In genomic region chr16:7513429-7513828, GRCh38 we compare ENCODE assay signal across 10 cellular contexts.
DNase-seq lines count a peak whose midpoint lies in the region; ATAC-seq, FAIRE-seq and TF ChIP-seq lines count a peak whose summit lies in the region.
"Had no signal": no experiment of that assay in that cellular context is flagged by ENCODE, and none has a peak within 500 bp of the region (broad histone marks: within the 10 kb centered on the region; RNA-seq: fewer than 3 reads in every experiment).

No MANE protein-coding gene starts in this region.

- TF ChIP-seq CTCF in Caco-2 (IDR thresholded peaks at IDR 0.05; ENCODE audit: insufficient read depth in 1 of 2, low read depth in 1 of 2, low read length in 1 of 2, severe bottlenecking in 1 of 2, unreplicated experiment in 1 of 2): peak; percentile 16 to 39
- TF ChIP-seq CTCF in GM12872 (IDR thresholded peaks at IDR 0.05; ENCODE audit: insufficient read depth, low read depth, low read length): peak; percentile 42; the same call in 1 of the 3 replicates
- TF ChIP-seq CTCF in OCI-LY1 (IDR thresholded peaks at IDR 0.05; ENCODE audit: low read length): peak; percentile 62
- TF ChIP-seq CTCF in keratinocyte (optimal IDR thresholded peaks at IDR 0.05 in 1 of 3, IDR thresholded peaks at IDR 0.05 in 1 of 3, conservative IDR thresholded peaks at IDR 0.05 in 1 of 3; ENCODE audit: extremely low read depth in 1 of 3, insufficient read depth in 2 of 3, low read length in 3 of 3): peak in 2 of 3 experiments; percentile 5 to 31
- peak in 1 of 4 donors; percentile 12 for TF ChIP-seq CTCF in pancreas (IDR thresholded peaks at IDR 0.05)
- TF ChIP-seq CTCF in mucosa of descending colon (IDR thresholded peaks at IDR 0.05): no peak

- no peak overlapping the region for H3K14ac ChIP-seq in trophoblast cell (ENCODE audit: low read length)

- peaks cover 5% of the 10 kb centered on the region for H3K36me3 Mint-ChIP-seq in Caco-2 (ENCODE audit: insufficient read depth, unreplicated experiment)

- H3K18ac ChIP-seq in trophoblast cell (ENCODE audit: low read length): no peak overlapping the region

- POLR2A ChIA-PET in Caco-2 (lab: Charles Lee): no interaction called here

- H4K20me1 ChIP-seq in OCI-LY1 (ENCODE audit: insufficient read depth, low read length): no peaks in the 10 kb centered on the region
- H4K20me1 ChIP-seq in keratinocyte (ENCODE audit: control insufficient read depth, extremely low read depth, insufficient read depth, low read length): no peaks in the 10 kb centered on the region

- H3K4me2 ChIP-seq in OCI-LY1 (ENCODE audit: low read length): no peak overlapping the region
- no peak overlapping the region for H3K4me2 ChIP-seq in keratinocyte (ENCODE audit: control insufficient read depth, extremely low read depth, insufficient read depth, low read depth, low read length)
- no peak overlapping the region for H3K4me2 ChIP-seq in trophoblast cell (ENCODE audit: low read length)

- no peaks in the 10 kb centered on the region for H3K9me2 ChIP-seq in OCI-LY1 (ENCODE audit: low read depth, low read length)

- DNase-seq in Caco-2 (peak in 1 of 2 experiments; percentile 18), keratinocyte (ENCODE audit: low read depth, low spot score) (no peak), pancreas (no peak), trophoblast cell (no peak), mucosa of descending colon (no peak)
- DNase-seq: activated effector memory CD4-positive, alpha-beta T cell treated with Interleukin-2 at 50 U/mL for 16 hours; NCI-H2227 treated with DMSO at 0.1 percent for 48 hours had no signal

- H2BK12ac ChIP-seq in trophoblast cell (ENCODE audit: low read length): no peak overlapping the region

- no peak overlapping the region for H3K4me3 ChIP-seq in Caco-2 (ENCODE audit: low read depth, low read length)
- H3K4me3 ChIP-seq in OCI-LY1 (ENCODE audit: low read depth, low read length, poor library complexity, severe bottlenecking): no peak overlapping the region
- no peak overlapping the region for H3K4me3 ChIP-seq in keratinocyte (ENCODE audit: control insufficient read depth in 2 of 3, extremely low read depth in 1 of 3, insufficient read depth in 2 of 3, low read depth in 1 of 3, low read length in 3 of 3)
- no peak overlapping the region for H3K4me3 ChIP-seq in pancreas
- no peak overlapping the region for H3K4me3 ChIP-seq in trophoblast cell (ENCODE audit: low read depth, low read length)
- no peak overlapping the region for H3K4me3 ChIP-seq in mucosa of descending colon

- no peak overlapping the region for H4K12ac ChIP-seq in trophoblast cell (ENCODE audit: low read depth, low read length)

- no peak overlapping the region for H3K27ac Mint-ChIP-seq in Caco-2 (ENCODE audit: unreplicated experiment)

- ATAC-seq in GM18517 (IDR thresholded peaks at IDR 0.05; ENCODE audit: unreplicated experiment) (no peak), pancreas (no peak), mucosa of descending colon (no peak)

- no peaks in the 10 kb centered on the region for H3F3A ChIP-seq in OCI-LY1 (ENCODE audit: insufficient read depth, low read length)

- no peak overlapping the region for H2BK120ac ChIP-seq in trophoblast cell (ENCODE audit: insufficient read depth, low read length, poor library complexity)

- FAIRE-seq in keratinocyte (lab: Jason Lieb, UNC) (no peak), pancreas (lab: Jason Lieb, UNC) (no peak)

- no peak overlapping the region for H3K23ac ChIP-seq in trophoblast cell (ENCODE audit: low read length)

- no peaks in the 10 kb centered on the region for H3K9me1 ChIP-seq in keratinocyte (ENCODE audit: control insufficient read depth, extremely low read depth, insufficient read depth, low read length)

- H2AFZ ChIP-seq in OCI-LY1 (ENCODE audit: low read length): no peak overlapping the region
- no peak overlapping the region for H2AFZ ChIP-seq in keratinocyte (ENCODE audit: control insufficient read depth, low read length)
- no peak overlapping the region for H2AFZ ChIP-seq in trophoblast cell (ENCODE audit: insufficient read depth, low read length, poor library complexity)

- H3K79me1 ChIP-seq in trophoblast cell (ENCODE audit: low read length): no peaks in the 10 kb centered on the region

- BruUV-seq in Caco-2 (replicated peaks; lab: Mats Ljungman, UMichigan): no TSS peak

- no peak overlapping the region for H2AK5ac ChIP-seq in trophoblast cell (ENCODE audit: low read length)

- H3K36me3 ChIP-seq in Caco-2 (ENCODE audit: control insufficient read depth, insufficient read depth, low read length) (no peaks in the 10 kb centered on the region), OCI-LY1 (ENCODE audit: insufficient read depth, low read length) (no peaks in the 10 kb centered on the region), keratinocyte (ENCODE audit: control insufficient read depth in 2 of 2, extremely low read depth in 1 of 2, insufficient read depth in 2 of 2, low read length in 2 of 2) (no peaks in the 10 kb centered on the region), pancreas (no peaks in the 10 kb centered on the region), trophoblast cell (ENCODE audit: control insufficient read depth in 1 of 2, insufficient read depth in 2 of 2, low read length in 2 of 2) (no peaks in the 10 kb centered on the region), mucosa of descending colon (ENCODE audit: low read depth) (no peaks in the 10 kb centered on the region)

- no peaks in the 10 kb centered on the region for H3K9me3 Mint-ChIP-seq in Caco-2 (ENCODE audit: unreplicated experiment)

- H3K9ac ChIP-seq in OCI-LY1 (ENCODE audit: low read length) (no peak overlapping the region), keratinocyte (ENCODE audit: control insufficient read depth, extremely low read depth, insufficient read depth, low read length) (no peak overlapping the region), trophoblast cell (ENCODE audit: low read length) (no peak overlapping the region)

- 52 to 75% methylated on average over 4 of the region's 4 CpGs for WGBS in pancreas, 2 donors
- no CpG with 5 or more reads among the region's 4 CpGs for WGBS in trophoblast cell (ENCODE audit: extremely low coverage, insufficient coverage, insufficient read length)

- H3K27me3 ChIP-seq in Caco-2 (replicated peaks; ENCODE audit: control insufficient read depth, insufficient read depth, low read length) (no peaks in the 10 kb centered on the region), OCI-LY1 (ENCODE audit: insufficient read depth, low read length) (no peaks in the 10 kb centered on the region), keratinocyte (ENCODE audit: control insufficient read depth, extremely low read depth, insufficient read depth, low read length) (no peaks in the 10 kb centered on the region), pancreas (no peaks in the 10 kb centered on the region), trophoblast cell (ENCODE audit: insufficient read depth, low read length) (no peaks in the 10 kb centered on the region)

- CTCF ChIA-PET in Caco-2 (lab: Charles Lee): no interaction called here

- no peaks in the 10 kb centered on the region for H3K4me1 Mint-ChIP-seq in Caco-2 (ENCODE audit: low read depth, unreplicated experiment)

- no peak overlapping the region for H4K8ac ChIP-seq in trophoblast cell (ENCODE audit: low read depth, low read length)

- H3K4ac ChIP-seq in trophoblast cell (ENCODE audit: low read depth, low read length): no peak overlapping the region

- H3K4me1 ChIP-seq in Caco-2: no peaks in the 10 kb centered on the region
- H3K4me1 ChIP-seq in OCI-LY1 (ENCODE audit: insufficient read depth, low read length, severe bottlenecking): no peaks in the 10 kb centered on the region
- no peaks in the 10 kb centered on the region for H3K4me1 ChIP-seq in keratinocyte (ENCODE audit: control insufficient read depth, extremely low read depth, insufficient read depth, low read length)
- H3K4me1 ChIP-seq in pancreas: no peaks in the 10 kb centered on the region
- H3K4me1 ChIP-seq in trophoblast cell (ENCODE audit: control insufficient read depth in 1 of 2, insufficient read depth in 2 of 2, low read length in 2 of 2): no peaks in the 10 kb centered on the region
- H3K4me1 ChIP-seq in mucosa of descending colon (ENCODE audit: low read depth): no peaks in the 10 kb centered on the region

- H3K9me3 ChIP-seq in Caco-2 (no peaks in the 10 kb centered on the region), OCI-LY1 (ENCODE audit: low read length) (no peaks in the 10 kb centered on the region), keratinocyte (ENCODE audit: control insufficient read depth, low read depth, low read length) (peaks cover 2% of the 10 kb centered on the region), pancreas (no peaks in the 10 kb centered on the region), trophoblast cell (ENCODE audit: insufficient read depth, low read depth, low read length) (no peaks in the 10 kb centered on the region), mucosa of descending colon (no peaks in the 10 kb centered on the region)

- no peak overlapping the region for H2BK5ac ChIP-seq in trophoblast cell (ENCODE audit: low read depth, low read length, poor library complexity)

- dilution Hi-C loops in keratinocyte (cut with MboI; ENCODE audit: extremely low pct_ligation_motif_present, low sequenced_read_pairs): no loop called here

- H3K27me3 Mint-ChIP-seq in Caco-2 (ENCODE audit: insufficient read depth, unreplicated experiment): peaks cover 14% of the 10 kb centered on the region

- H4K91ac ChIP-seq in trophoblast cell (ENCODE audit: low read depth, low read length): no peak overlapping the region

- no peak overlapping the region for H3K4me3 Mint-ChIP-seq in Caco-2 (ENCODE audit: unreplicated experiment)

- H3K27ac ChIP-seq in OCI-LY1 (ENCODE audit: low read depth, low read length, poor library complexity, severe bottlenecking) (no peak overlapping the region), keratinocyte (ENCODE audit: control insufficient read depth, insufficient read depth, low read length) (no peak overlapping the region), pancreas (no peak overlapping the region), trophoblast cell (ENCODE audit: low read depth, low read length) (no peak overlapping the region)

- H3K79me2 ChIP-seq in OCI-LY1 (ENCODE audit: insufficient read depth, low read length) (no peaks in the 10 kb centered on the region), keratinocyte (ENCODE audit: control insufficient read depth, insufficient read depth, low read length) (no peaks in the 10 kb centered on the region), trophoblast cell (ENCODE audit: control insufficient read depth, insufficient read depth, low read length, poor library complexity) (no peaks in the 10 kb centered on the region)

- intact Hi-C loops in Caco-2 (cut with micrococcal nuclease; ENCODE audit: unreplicated experiment): no loop called here
- intact Hi-C loops in pancreas (cut with DNase I): no loop called here
- intact Hi-C loops in mucosa of descending colon (cut with DNase I, micrococcal nuclease): no loop called here
